Comparison of ENCODE assay signal across 23 cellular contexts in the genomic region with DNA sequence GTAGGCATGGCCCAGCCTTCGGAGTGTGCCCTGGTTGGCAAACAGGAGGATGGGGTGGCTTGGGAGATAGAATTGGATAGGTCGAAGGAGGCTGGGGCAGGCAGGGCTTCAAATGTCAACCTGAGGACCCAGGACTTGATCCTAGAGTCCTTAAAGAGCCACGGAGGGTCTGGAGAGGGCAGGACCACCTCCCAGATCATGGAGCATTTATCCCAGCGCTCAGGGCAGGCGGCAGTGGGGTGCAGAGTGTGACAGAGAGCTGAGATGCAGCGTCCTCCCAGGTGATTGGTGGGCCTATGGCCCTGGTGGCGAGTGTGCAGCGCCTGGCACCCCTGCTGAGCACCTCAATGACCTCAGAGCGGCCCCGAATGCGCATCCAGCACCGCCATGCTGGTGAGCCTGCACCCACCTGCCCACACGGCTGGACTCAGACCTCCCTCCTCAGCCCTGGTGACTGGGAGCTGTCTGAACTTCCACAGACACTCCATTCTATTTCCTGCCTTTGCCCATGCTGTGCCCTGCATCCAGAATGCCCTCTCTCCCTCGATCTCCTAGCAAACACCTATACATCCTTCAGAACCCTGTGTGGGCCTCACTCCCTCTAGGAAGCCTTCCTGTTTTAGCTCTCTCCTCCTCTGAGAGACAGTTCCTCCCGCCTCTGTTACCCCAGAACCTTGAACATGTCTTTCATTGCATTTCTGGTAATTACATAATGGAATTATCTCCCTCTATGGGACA. TPM values are rescaled to one million over a fixed set of nuclear protein-coding genes. Genes with fewer than 3 reads are reported as not detected.
"Had no signal": no experiment of that assay in that cellular context is flagged by ENCODE, and none has a peak within 500 bp of the region (broad histone marks: within the 10 kb centered on the region; RNA-seq: fewer than 3 reads in every experiment).

No MANE protein-coding gene starts in this region.

- H3K36me3 ChIP-seq: colonic mucosa, gastroesophageal sphincter, heart left ventricle, suprapubic skin, transverse colon, WERI-Rb-1 had no signal

- DNase-seq: activated CD4-positive, alpha-beta T cell treated with anti-CD3 and anti-CD28 coated beads, Interleukin-2, amount 50 U/mL, for 4 hours; activated gamma-delta T cell treated with Interleukin-2 at 50 U/mL for 16 hours; body of pancreas; central memory CD4-positive, alpha-beta T cell; colonic mucosa; erythroblast; heart left ventricle; mesendoderm; naive thymus-derived CD4-positive, alpha-beta T cell; nucleus accumbens; retina; stimulated activated CD4-positive, alpha-beta T cell treated with anti-CD3 and anti-CD28 coated beads, Interleukin-15, amount 100 ng/mL, for 24 hours; stimulated activated CD4-positive, alpha-beta T cell treated with anti-CD3 and anti-CD28 coated beads, Interleukin-2, amount 100 ng/mL, for 48 hours; transverse colon; WERI-Rb-1 had no signal

- H3K27ac ChIP-seq: body of pancreas, colonic mucosa, gastroesophageal sphincter, heart left ventricle, skin epidermis, suprapubic skin, transverse colon, WERI-Rb-1 had no signal

- H3K4me1 ChIP-seq: colonic mucosa had no signal

- H3K4me3 ChIP-seq: body of pancreas, colonic mucosa, gastroesophageal sphincter, heart left ventricle, skin epidermis, suprapubic skin, transverse colon had no signal

- ATAC-seq: body of pancreas; gastroesophageal sphincter; heart left ventricle; naive thymus-derived CD4-positive, alpha-beta T cell had no signal

- H3K9me3 ChIP-seq: body of pancreas, colonic mucosa, suprapubic skin, transverse colon had no signal

RNA-seq across cellular contexts. Expression of gene ADGRD2, which starts 6.3 kb away (rescaled TPM):
- total RNA-seq: activated CD8-positive, alpha-beta memory T cell treated with anti-CD3 and anti-CD28 coated beads for 36 hours; activated T-helper 1 cell treated with anti-CD3 and anti-CD28 coated beads, Interleukin-12 subunit alpha, Interleukin-12 subunit beta, Interleukin-2, Interleukin-4 antibody, amounts not matched to agents 30 ng/mL and 10 ng/mL and 1 ng/mL, durations not matched to agents 14 hours and 24 hours and 36 hours; body of pancreas; colonic mucosa; gastroesophageal sphincter; heart left ventricle; liver; mucosa of gallbladder; naive thymus-derived CD4-positive, alpha-beta T cell; T-helper 2 cell treated with Interferon-gamma antibody and Interleukin-4, amounts not matched to agents 100 ng/mL and 5 ng/mL, for 36 hours; transverse colon had no signal
- polyA plus RNA-seq: heart left ventricle; liver; naive thymus-derived CD4-positive, alpha-beta T cell had no signal

RNA-seq across cellular contexts. Expression of gene NR5A1, which starts 50.7 kb away (rescaled TPM):
- total RNA-seq: activated CD8-positive, alpha-beta memory T cell treated with anti-CD3 and anti-CD28 coated beads for 36 hours; activated T-helper 1 cell treated with anti-CD3 and anti-CD28 coated beads, Interleukin-12 subunit alpha, Interleukin-12 subunit beta, Interleukin-2, Interleukin-4 antibody, amounts not matched to agents 30 ng/mL and 10 ng/mL and 1 ng/mL, durations not matched to agents 14 hours and 24 hours and 36 hours; body of pancreas; gastroesophageal sphincter; heart left ventricle; liver; suprapubic skin; T-helper 2 cell treated with Interferon-gamma antibody and Interleukin-4, amounts not matched to agents 100 ng/mL and 5 ng/mL, for 36 hours; transverse colon had no signal
- polyA plus RNA-seq: liver; naive thymus-derived CD4-positive, alpha-beta T cell had no signal
